Comparison of ENCODE assay signal across 9 cellular contexts in the genomic region with DNA sequence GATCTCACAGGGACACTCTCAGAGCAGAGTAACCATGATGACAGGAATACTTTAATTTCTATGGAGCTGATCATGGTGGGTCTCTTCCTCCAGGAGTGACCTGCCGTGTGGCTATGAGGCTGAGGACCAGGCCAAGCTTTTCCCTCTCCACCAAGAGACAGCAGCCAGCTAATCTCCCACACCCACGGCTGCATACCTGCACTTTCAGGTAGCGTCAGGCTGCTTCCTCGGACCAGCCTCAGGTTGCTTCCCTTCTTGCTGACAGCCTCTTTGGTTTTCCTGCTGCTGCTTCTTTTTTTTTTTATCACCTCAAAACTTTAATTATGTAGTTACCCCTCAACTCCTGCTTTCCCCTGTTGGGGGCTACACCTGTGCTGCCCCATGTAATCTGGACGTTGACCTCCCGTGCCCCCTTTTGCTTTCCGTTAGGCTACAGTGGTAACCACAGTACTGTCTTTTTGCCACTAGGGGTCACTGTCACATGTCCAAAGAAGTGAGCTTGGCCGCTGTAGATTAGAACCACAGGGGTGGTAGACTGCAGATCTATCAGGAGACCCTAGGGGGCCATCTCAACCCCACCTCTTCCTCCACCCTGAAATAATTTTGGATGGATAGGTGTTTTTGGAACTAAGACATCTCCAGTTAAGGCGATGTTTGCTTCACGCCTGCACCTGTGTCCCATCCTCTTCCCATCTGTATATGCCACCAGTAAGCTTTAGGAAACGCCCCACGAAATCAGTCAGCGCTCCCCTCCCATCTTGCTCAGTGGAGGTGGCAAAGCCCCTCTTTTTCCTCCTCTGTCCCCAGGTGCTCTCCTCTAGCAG. TPM values are rescaled to one million over a fixed set of nuclear protein-coding genes. Genes with fewer than 3 reads are reported as not detected.
A peak's percentile ranks its signal among the peaks of the same experiment; 100 is the strongest.
DNase-seq lines count a peak whose midpoint lies in the region; ATAC-seq and TF ChIP-seq lines count a peak whose summit lies in the region.
"Had no signal": no experiment of that assay in that cellular context is flagged by ENCODE, and none has a peak within 500 bp of the region (broad histone marks: within the 10 kb centered on the region; RNA-seq: fewer than 3 reads in every experiment).

No MANE protein-coding gene starts in this region.

- DNase-seq in GM13977 (ENCODE audit: low spot score) = peak; percentile 89
- DNase-seq in NCI-H128 (lab: John Stamatoyannopoulos, UW; ENCODE audit: unreplicated experiment) = peak; percentile 52
- peak; percentile 41 for DNase-seq in SKM-1 (lab: John Stamatoyannopoulos, UW; ENCODE audit: unreplicated experiment)
- peak in 1 of 2 donors; percentile 69 for DNase-seq in activated naive CD4-positive, alpha-beta T cell treated with anti-CD3 and anti-CD28 coated beads, Interleukin-2, amount 50 U/mL, for 72 hours (ENCODE audit: low spot score in 2 of 2)
- DNase-seq in cardiac muscle cell (ENCODE audit: low read depth in 1 of 2, low spot score in 1 of 2) = peak; percentile 86 to 90
- peak; percentile 63 for DNase-seq in prostate gland (ENCODE audit: low spot score)

- ATAC-seq in HG02678 (IDR thresholded peaks at IDR 0.05; ENCODE audit: unreplicated experiment) = peak; percentile 97
- peak; percentile 99 for ATAC-seq in activated naive CD4-positive, alpha-beta T cell treated with anti-CD3 and anti-CD28 coated beads, Interleukin-2, amount 50 U/mL, for 72 hours
- ATAC-seq in HG03039 (IDR thresholded peaks at IDR 0.05; ENCODE audit: unreplicated experiment) = no peak

- H3K27ac ChIP-seq in cardiac muscle cell = no peak overlapping the region
- H3K27ac ChIP-seq in prostate gland = no peak overlapping the region

- no peaks in the 10 kb centered on the region for H3K9me3 ChIP-seq in cardiac muscle cell (ENCODE audit: low read depth)
- no peaks in the 10 kb centered on the region for H3K9me3 ChIP-seq in prostate gland

- no peak overlapping the region for H3K27ac Mint-ChIP-seq in activated naive CD4-positive, alpha-beta T cell treated with anti-CD3 and anti-CD28 coated beads, Interleukin-2, amount 50 U/mL, for 72 hours
- H3K27ac Mint-ChIP-seq: stimulated activated naive CD8-positive, alpha-beta T cell treated with anti-CD3 and anti-CD28 coated beads, Interleukin-15, Interleukin-2, amounts not matched to agents 100 ng/mL and 50 ng/mL, for 24 hours had no signal

- H3K36me3 ChIP-seq in cardiac muscle cell (no peaks in the 10 kb centered on the region), prostate gland (no peaks in the 10 kb centered on the region)

- in situ Hi-C loops in GM13977 (cut with MboI; ENCODE audit: low pct_unique_long_range_greater_than_20kb, low sequenced_read_pairs, unreplicated experiment) = no loop called here

- no peak overlapping the region for H3K4me3 ChIP-seq in cardiac muscle cell
- H3K4me3 ChIP-seq in prostate gland = no peak overlapping the region

- H3K27me3 ChIP-seq in cardiac muscle cell (peaks cover 41% of the 10 kb centered on the region), prostate gland (replicated peaks; ENCODE audit: insufficient read depth) (no peaks in the 10 kb centered on the region)

- 48% methylated on average over 13 of the region's 13 CpGs for WGBS in prostate gland

- intact Hi-C loops in prostate gland (cut with DNase I) = loop anchor here (1.0 kb wide), 1 partner anchor 38 kb away; no protein-coding TSS in a partner anchor

- no peaks in the 10 kb centered on the region for H3K36me3 Mint-ChIP-seq in activated naive CD4-positive, alpha-beta T cell treated with anti-CD3 and anti-CD28 coated beads, Interleukin-2, amount 50 U/mL, for 72 hours

- no peaks in the 10 kb centered on the region for H3K4me1 ChIP-seq in cardiac muscle cell (ENCODE audit: low read depth)
- no peaks in the 10 kb centered on the region for H3K4me1 ChIP-seq in prostate gland (replicated peaks)

- H3K9me3 Mint-ChIP-seq in activated naive CD4-positive, alpha-beta T cell treated with anti-CD3 and anti-CD28 coated beads, Interleukin-2, amount 50 U/mL, for 72 hours = no peaks in the 10 kb centered on the region
- H3K9me3 Mint-ChIP-seq: stimulated activated naive CD8-positive, alpha-beta T cell treated with anti-CD3 and anti-CD28 coated beads, Interleukin-15, Interleukin-2, amounts not matched to agents 100 ng/mL and 50 ng/mL, for 24 hours had no signal

- no peak for TF ChIP-seq POLR2A in prostate gland (IDR thresholded peaks at IDR 0.05)

- TF ChIP-seq CTCF in GM13977 (IDR thresholded peaks at IDR 0.05; ENCODE audit: extremely low read depth, insufficient read depth, missing control alignments) (peak; percentile 94), cardiac muscle cell (IDR thresholded peaks at IDR 0.05; ENCODE audit: low read depth, low read length) (peak; percentile 92), prostate gland (IDR thresholded peaks at IDR 0.05) (peak; percentile 91 to 93 (median 92))

RNA-seq across cellular contexts. Expression of gene PIP4K2C, which starts 7.8 kb away (rescaled TPM):
- total RNA-seq in activated naive CD4-positive, alpha-beta T cell treated with anti-CD3 and anti-CD28 coated beads, Interleukin-2, amount 50 U/mL, for 72 hours = 10 to 100 TPM; 13.8 to 43.7 TPM
- total RNA-seq in cardiac muscle cell (15.1 and 23.5 TPM in 2 replicates), prostate gland (10 to 100 TPM; 37.4 to 51.1 TPM)
- 20.4 and 25.5 TPM in 2 replicates for polyA plus RNA-seq in cardiac muscle cell

RNA-seq across cellular contexts. Expression of gene DTX3, which starts 21.4 kb away (rescaled TPM):
- 10 to 100 TPM; 14.5 to 33.5 TPM for total RNA-seq in activated naive CD4-positive, alpha-beta T cell treated with anti-CD3 and anti-CD28 coated beads, Interleukin-2, amount 50 U/mL, for 72 hours
- total RNA-seq in cardiac muscle cell (52.1 and 59.0 TPM in 2 replicates), prostate gland (10 to 100 TPM; 42.2 to 59.9 TPM)
- 44.5 and 46.6 TPM in 2 replicates for polyA plus RNA-seq in cardiac muscle cell

RNA-seq across cellular contexts. Expression of gene ARHGEF25, which starts 28.0 kb away (rescaled TPM):
- total RNA-seq in activated naive CD4-positive, alpha-beta T cell treated with anti-CD3 and anti-CD28 coated beads, Interleukin-2, amount 50 U/mL, for 72 hours = 1 to 10 TPM in 1 of 2 donors, under 1 TPM in 1; 0.68 to 4.8 TPM
- total RNA-seq in cardiac muscle cell = 22.3 and 38.6 TPM in 2 replicates
- 2.0 and 3.5 TPM in 2 replicates for polyA plus RNA-seq in cardiac muscle cell
- total RNA-seq in prostate gland = 10 to 100 TPM; 16.6 to 32.5 TPM

RNA-seq across cellular contexts. Expression of gene KIF5A, which starts 33.4 kb away (rescaled TPM):
- 1 to 10 TPM in 1 of 2 donors, under 1 TPM in 1; 0.75 to 3.4 TPM for total RNA-seq in activated naive CD4-positive, alpha-beta T cell treated with anti-CD3 and anti-CD28 coated beads, Interleukin-2, amount 50 U/mL, for 72 hours
- total RNA-seq in cardiac muscle cell (0.36 and 0.49 TPM in 2 replicates), prostate gland (1 to 10 TPM in 1 of 2 donors, under 1 TPM in 1; 0.50 to 3.7 TPM)
- 0.05 and 0.11 TPM in 2 replicates for polyA plus RNA-seq in cardiac muscle cell

RNA-seq across cellular contexts. Expression of gene DCTN2, which starts 36.2 kb away (rescaled TPM):
- 100 to 1,000 TPM in 1 of 2 donors, 10 to 100 TPM in 1; 77.1 to 122 TPM for total RNA-seq in activated naive CD4-positive, alpha-beta T cell treated with anti-CD3 and anti-CD28 coated beads, Interleukin-2, amount 50 U/mL, for 72 hours
- total RNA-seq in cardiac muscle cell (210 and 230 TPM in 2 replicates), prostate gland (100 to 1,000 TPM; 131 to 157 TPM)
- polyA plus RNA-seq in cardiac muscle cell = 156 and 157 TPM in 2 replicates
